In the genomic region with DNA sequence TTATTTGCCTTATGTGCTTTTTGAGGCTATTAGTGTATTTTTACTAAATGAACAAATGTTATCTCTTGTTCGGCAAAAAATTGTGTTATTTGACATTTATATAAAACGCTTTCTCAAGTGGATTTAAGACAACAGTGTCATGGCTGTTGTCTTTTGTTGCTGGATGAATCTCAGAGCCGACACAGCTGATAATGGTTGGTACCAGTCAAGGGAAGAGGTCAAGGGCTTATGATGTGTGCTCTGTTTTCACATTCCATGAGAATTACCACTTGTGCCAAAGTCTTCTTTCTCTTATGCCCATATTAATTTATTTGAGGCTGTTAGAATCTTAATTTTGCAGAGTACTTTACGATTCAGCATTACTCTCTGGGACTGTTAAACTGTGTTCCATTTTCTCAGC, we compare ENCODE assay signal across 18 cellular contexts.
"Had no signal": no experiment of that assay in that cellular context is flagged by ENCODE, and none has a peak within 500 bp of the region (broad histone marks: within the 10 kb centered on the region; RNA-seq: fewer than 3 reads in every experiment).

No MANE protein-coding gene starts in this region.

- H2AFZ ChIP-seq: neural progenitor cell had no signal

- H3K9me2 ChIP-seq: SK-N-SH had no signal

- H3K27me3 ChIP-seq: neural progenitor cell, suprapubic skin, vagina had no signal

- H3K9ac ChIP-seq: neural progenitor cell, SK-N-SH had no signal

- H3K36me3 ChIP-seq: neural progenitor cell, prostate gland, vagina had no signal

- H3K4me1 ChIP-seq: neural progenitor cell, prostate gland, vagina had no signal

- H3K4me3 ChIP-seq: neural progenitor cell, prostate gland, suprapubic skin, vagina had no signal

- H3K9me3 ChIP-seq: prostate gland, SK-N-SH, suprapubic skin, vagina had no signal

- H3K4me2 ChIP-seq: neural progenitor cell, SK-N-SH had no signal

- ATAC-seq: activated naive CD8-positive, alpha-beta T cell treated with anti-CD3 and anti-CD28 coated beads, Interleukin-2, amount 50 U/mL, for 24 hours; activated T-helper 17 cell treated with anti-CD3 and anti-CD28 coated beads, Interleukin-2, amount 50 U/mL, for 72 hours; stimulated activated naive CD8-positive, alpha-beta T cell treated with anti-CD3 and anti-CD28 coated beads, Interleukin-15, Interleukin-2, amounts not matched to agents 100 U/mL and 50 U/mL, for 24 hours had no signal

- DNase-seq: activated B cell treated with CpG ODN at 0.5 μM for 24 hours; activated CD4-positive, alpha-beta memory T cell treated with anti-CD3 and anti-CD28 coated beads for 36 hours; activated CD4-positive, alpha-beta T cell treated with anti-CD3 and anti-CD28 coated beads for 4 hours; activated naive CD4-positive, alpha-beta T cell treated with anti-CD3 and anti-CD28 coated beads for 36 hours; activated naive CD8-positive, alpha-beta T cell treated with anti-CD3 and anti-CD28 coated beads, Interleukin-2, amount 50 U/mL, for 24 hours; activated T-cell treated with anti-CD3 and anti-CD28 coated beads for 4 hours; aorta; effector CD4-positive, alpha-beta T cell; midbrain; SK-N-SH; stimulated activated CD4-positive, alpha-beta T cell treated with anti-CD3 and anti-CD28 coated beads, Interleukin-12 subunit alpha, Interleukin-12 subunit beta, amount 100 ng/mL, for 4 hours; stimulated activated CD4-positive, alpha-beta T cell treated with anti-CD3 and anti-CD28 coated beads, Interleukin-2, amount 100 ng/mL, for 24 hours; stimulated activated naive CD8-positive, alpha-beta T cell treated with anti-CD3 and anti-CD28 coated beads, Interleukin-15, Interleukin-2, amounts not matched to agents 100 U/mL and 50 U/mL, for 24 hours had no signal

- H3K27ac ChIP-seq: neural progenitor cell, prostate gland, suprapubic skin, vagina had no signal
